22 cellular contexts compared by ENCODE assay signal in the genomic region with DNA sequence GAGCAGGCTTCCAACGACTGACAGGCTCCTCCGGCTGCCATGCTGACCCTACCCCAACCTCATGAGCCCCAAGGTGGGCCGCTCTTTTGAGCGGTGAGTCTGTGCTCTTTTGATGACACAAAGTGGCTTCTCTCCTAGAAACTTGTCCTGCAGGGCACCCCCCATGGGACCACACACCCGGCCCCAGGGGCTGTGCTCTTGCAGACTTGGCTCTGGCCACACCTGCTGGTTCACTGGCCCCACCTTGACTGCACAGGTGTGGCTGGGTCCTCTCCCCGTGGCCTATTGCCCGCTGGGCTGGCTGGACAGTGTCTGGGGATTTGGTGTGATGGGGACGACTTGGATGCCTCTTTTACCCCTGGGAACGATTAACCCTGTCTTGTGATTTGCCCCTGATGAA. TPM values are rescaled to one million over a fixed set of nuclear protein-coding genes. Genes with fewer than 3 reads are reported as not detected.
A peak's percentile ranks its signal among the peaks of the same experiment; 100 is the strongest.
DNase-seq lines count a peak whose midpoint lies in the region; ATAC-seq, FAIRE-seq and TF ChIP-seq lines count a peak whose summit lies in the region.
"Had no signal": no experiment of that assay in that cellular context is flagged by ENCODE, and none has a peak within 500 bp of the region (broad histone marks: within the 10 kb centered on the region; RNA-seq: fewer than 3 reads in every experiment).

No MANE protein-coding gene starts in this region.

- H3K9me3 Mint-ChIP-seq in nephron (no peaks in the 10 kb centered on the region), H9 (no peaks in the 10 kb centered on the region)
- H3K9me3 Mint-ChIP-seq: CD8-positive, alpha-beta memory T cell; HFFc6; IgD-negative memory B cell had no signal

- peaks cover 0 to 11% of the 10 kb centered on the region in 2 experiments; a peak in 1 of 4 replicates for H3K79me2 ChIP-seq in H1 (ENCODE audit: control insufficient read depth in 1 of 2, insufficient read depth in 2 of 2, low read length in 2 of 2)
- H3K79me2 ChIP-seq in H9 (ENCODE audit: insufficient read depth, low read length), result no peaks in the 10 kb centered on the region

- H3K36me3 Mint-ChIP-seq in nephron (ENCODE audit: low read depth) (no peaks in the 10 kb centered on the region), H9 (ENCODE audit: insufficient read depth in 1 of 3, low read depth in 3 of 3) (no peaks in the 10 kb centered on the region; a peak in 2 of 7 replicates)
- H3K36me3 Mint-ChIP-seq: CD4-positive, CD25-positive, alpha-beta regulatory T cell; CD8-positive, alpha-beta memory T cell had no signal

- no peak for TF ChIP-seq POLR2A in H1 (IDR thresholded peaks at IDR 0.05; ENCODE audit: control extremely low read depth in 1 of 2, low read depth in 2 of 2, low read length in 2 of 2)

- no peak overlapping the region for H3K4ac ChIP-seq in H1 (replicated peaks; ENCODE audit: insufficient read length, low read depth, low read length)
- no peak overlapping the region for H3K4ac ChIP-seq in H9 (ENCODE audit: low read depth, low read length)

- peaks cover 3 to 13% of the 10 kb centered on the region in 2 experiments for H4K20me1 ChIP-seq in H1 (replicated peaks in 1 of 2; ENCODE audit: control insufficient read depth in 1 of 2, insufficient read depth in 2 of 2, low read length in 2 of 2)
- no peaks in the 10 kb centered on the region for H4K20me1 ChIP-seq in H9 (ENCODE audit: control insufficient read depth, insufficient read depth, insufficient read length)

- DNase-seq in Right ventricle myocardium inferior (ENCODE audit: missing footprints), result peak; percentile 47
- no peak for DNase-seq in left ventricle myocardium inferior
- peak; percentile 21 for DNase-seq in 8988T
- DNase-seq in H1 (ENCODE audit: low read depth in 1 of 2, low spot score in 2 of 2), result no peak
- no peak for DNase-seq in H9
- DNase-seq in RCC 7860 (ENCODE audit: low spot score), result no peak
- no peak for DNase-seq in dermis blood vessel endothelial cell
- DNase-seq: BE2C; C1 segment of cervical spinal cord; CD4-positive, CD25-positive, alpha-beta regulatory T cell; CD8-positive, alpha-beta memory T cell; COR-L47; GM23248; HFFc6 had no signal

- H3K4me3 ChIP-seq in left ventricle myocardium inferior, result no peak overlapping the region
- H3K4me3 ChIP-seq in H1 (ENCODE audit: extremely low read depth in 1 of 4, insufficient read depth in 2 of 4, low read depth in 3 of 4, low read length in 4 of 4), result no peak overlapping the region
- H3K4me3 ChIP-seq: GM23248 had no signal

- H3K9me3 ChIP-seq in left ventricle myocardium inferior (replicated peaks) (no peaks in the 10 kb centered on the region), H1 (ENCODE audit: insufficient read depth in 2 of 2, low read depth in 1 of 2, low read length in 1 of 2) (no peaks in the 10 kb centered on the region), H9 (ENCODE audit: control insufficient read depth, low read depth, low read length) (no peaks in the 10 kb centered on the region)
- H3K9me3 ChIP-seq: BE2C had no signal

- no peak overlapping the region for H2BK20ac ChIP-seq in H1 (ENCODE audit: low read length)
- no peak overlapping the region for H2BK20ac ChIP-seq in H9 (ENCODE audit: low read depth, low read length, poor library complexity, severe bottlenecking)

- H3K23ac ChIP-seq in H1 (ENCODE audit: insufficient read length) (no peak overlapping the region), H9 (ENCODE audit: insufficient read length, low read depth, low read length) (no peak overlapping the region)

- peaks cover 14% of the 10 kb centered on the region; the same call in 1 of the 2 replicates for H3K23me2 ChIP-seq in H1 (ENCODE audit: low read depth, low read length)
- H3K23me2 ChIP-seq in H9 (ENCODE audit: insufficient read length, low read depth, low read length, poor library complexity, severe bottlenecking), result peaks cover 8% of the 10 kb centered on the region

- H3K14ac ChIP-seq in H1 (ENCODE audit: insufficient read length) (no peak overlapping the region), H9 (ENCODE audit: insufficient read depth, low read length) (no peak overlapping the region)

- FAIRE-seq in H1 (lab: Jason Lieb, UNC), result no peak
- no peak for FAIRE-seq in RCC 7860 (lab: Jason Lieb, UNC)
- FAIRE-seq: G401.6, GM12891, H54, HepG2 had no signal

- peak overlapping the region in 2 of 3 experiments; percentile 38 to 73 for H3K4me3 Mint-ChIP-seq in nephron
- no peak overlapping the region for H3K4me3 Mint-ChIP-seq in H9
- H3K4me3 Mint-ChIP-seq: CD4-positive, CD25-positive, alpha-beta regulatory T cell; CD8-positive, alpha-beta memory T cell; HFFc6; IgD-negative memory B cell had no signal

- H2BK15ac ChIP-seq in H1 (ENCODE audit: low read length), result 0 out of 2 replicates have a peak overlapping the region, but pooled peaks have one; percentile 31
- H2BK15ac ChIP-seq in H9 (ENCODE audit: low read depth, low read length), result no peak overlapping the region

- H2AFZ ChIP-seq in H1 (ENCODE audit: low read length), result no peak overlapping the region
- no peak overlapping the region for H2AFZ ChIP-seq in H9 (ENCODE audit: low read length)
- H2AFZ ChIP-seq: GM23248 had no signal

- H2BK12ac ChIP-seq in H1 (ENCODE audit: low read depth, low read length), result no peak overlapping the region
- H2BK12ac ChIP-seq in H9 (ENCODE audit: insufficient read length, low read depth, low read length), result no peak overlapping the region

- CTCF ChIA-PET in H1 (lab: Charles Lee; ENCODE audit: partially characterized antibody), result interaction anchor here (1.0 to 5.8 kb wide), 10 partner anchors 8 to 123 kb away, joined by 3 to 49 read pairs (median 10); no protein-coding TSS in a partner anchor

- no peak for TF ChIP-seq RAD21 in H1 (IDR thresholded peaks at IDR 0.05 in 1 of 2, conservative IDR thresholded peaks at IDR 0.05 in 1 of 2; ENCODE audit: low read depth in 2 of 2, low read length in 2 of 2)

- POLR2A ChIA-PET in H1 (lab: Charles Lee; ENCODE audit: partially characterized antibody), result interaction anchor here (1.0 to 2.8 kb wide), 2 partner anchors 12 to 20 kb away, joined by 3 to 12 read pairs; no protein-coding TSS in a partner anchor

- H3K27me3 Mint-ChIP-seq in nephron (ENCODE audit: low read depth), result peaks cover 57% of the 10 kb centered on the region
- peaks cover 9% of the 10 kb centered on the region for H3K27me3 Mint-ChIP-seq in H9 (ENCODE audit: low read depth)

- peak overlapping the region; percentile 21 for H2BK120ac ChIP-seq in H1 (replicated peaks; ENCODE audit: low read depth, low read length)
- no peak overlapping the region for H2BK120ac ChIP-seq in H9 (ENCODE audit: low read depth, low read length, poor library complexity, severe bottlenecking)

- H4K8ac ChIP-seq in H1 (ENCODE audit: extremely low read depth, insufficient read depth, low read length) (no peak overlapping the region; the same call in 1 of the 2 replicates), H9 (replicated peaks; ENCODE audit: insufficient read length, low read depth, low read length) (no peak overlapping the region)

- intact Hi-C loops in Right ventricle myocardium inferior (cut with DNase I), result loop anchor here (5.0 kb wide), 1 partner anchor 349 kb away; no protein-coding TSS in a partner anchor
- intact Hi-C loops in left ventricle myocardium inferior (cut with micrococcal nuclease), result loop anchor here (10.0 kb wide), 2 partner anchors 126 to 346 kb away; no protein-coding TSS in a partner anchor

- H2BK5ac ChIP-seq in H1 (ENCODE audit: low read depth, low read length), result no peak overlapping the region
- H2BK5ac ChIP-seq in H9 (ENCODE audit: insufficient read length, low read length), result no peak overlapping the region

- H3K27ac Mint-ChIP-seq in nephron (peak overlapping the region in 1 of 3 experiments; percentile 85), H9 (no peak overlapping the region; a peak in 1 of 7 replicates)
- H3K27ac Mint-ChIP-seq: CD4-positive, CD25-positive, alpha-beta regulatory T cell; CD8-positive, alpha-beta memory T cell; HFFc6; IgD-negative memory B cell had no signal

- H2AK5ac ChIP-seq in H1 (ENCODE audit: low read depth, low read length) (peak overlapping the region; percentile 46; the same call in 1 of the 2 replicates), H9 (ENCODE audit: insufficient read length, low read length) (no peak overlapping the region)

- H3K56ac ChIP-seq in H1 (replicated peaks; ENCODE audit: insufficient read length, low read depth, low read length), result no peak overlapping the region
- no peak overlapping the region for H3K56ac ChIP-seq in H9 (ENCODE audit: insufficient read length, low read depth, low read length)

- H3K18ac ChIP-seq in H1 (ENCODE audit: extremely low read depth, low read length) (no peak overlapping the region), H9 (ENCODE audit: insufficient read length, low read depth, low read length) (no peak overlapping the region)

- H3K36me3 ChIP-seq in left ventricle myocardium inferior (no peaks in the 10 kb centered on the region), H1 (ENCODE audit: control insufficient read depth in 2 of 4, insufficient read depth in 4 of 4, low read length in 3 of 4) (no peaks in the 10 kb centered on the region)
- H3K36me3 ChIP-seq: BE2C had no signal

- 86% methylated on average over 9 of the region's 9 CpGs; no CpG with 5 or more reads in 1 of the 2 experiments for WGBS in H1 (ENCODE audit: extremely low coverage in 1 of 2, insufficient coverage in 1 of 2, insufficient read length in 1 of 2, insufficient replicate concordance in 2 of 2, low coverage in 1 of 2, low lambda C conversion rate in 2 of 2, missing lambda C conversion rate in 1 of 2), 2 experiments
- WGBS in H9 (ENCODE audit: extremely low coverage, insufficient read length, low lambda C conversion rate), result no CpG with 5 or more reads among the region's 9 CpGs

- TF ChIP-seq CTCF in left ventricle myocardium inferior (IDR thresholded peaks at IDR 0.05; ENCODE audit: borderline replicate concordance) (no peak), H1 (IDR thresholded peaks at IDR 0.05; ENCODE audit: control extremely low read depth in 1 of 3, insufficient read depth in 1 of 3, low read depth in 1 of 3, low read length in 3 of 3) (no peak), nephron (IDR thresholded peaks at IDR 0.05; ENCODE audit: unreplicated experiment in 3 of 3) (no peak), H9 (conservative IDR thresholded peaks at IDR 0.05) (no peak)

- no peak overlapping the region for H4K5ac ChIP-seq in H1 (ENCODE audit: insufficient read length, low read depth, low read length)
- no peak overlapping the region for H4K5ac ChIP-seq in H9 (ENCODE audit: insufficient read length, low read depth, low read length)

- H3K9ac ChIP-seq in H1 (replicated peaks in 1 of 4; ENCODE audit: extremely low read depth in 1 of 4, low read depth in 3 of 4, low read length in 3 of 4), result no peak overlapping the region
- no peak overlapping the region for H3K9ac ChIP-seq in H9 (ENCODE audit: extremely low read depth, insufficient read length, low read length)
- H3K9ac ChIP-seq: GM23248 had no signal

- no peak overlapping the region for H3T11ph ChIP-seq in H9 (ENCODE audit: low read length)

- H4K91ac ChIP-seq in H1 (replicated peaks; ENCODE audit: insufficient read length, low read length), result peak overlapping the region; percentile 49
- no peak overlapping the region for H4K91ac ChIP-seq in H9 (ENCODE audit: insufficient read length, low read depth, low read length)

- H3K4me1 ChIP-seq in left ventricle myocardium inferior, result peaks cover 13% of the 10 kb centered on the region
- H3K4me1 ChIP-seq in H1 (replicated peaks in 1 of 4; ENCODE audit: control insufficient read depth in 3 of 4, insufficient read depth in 4 of 4, low read length in 3 of 4), result peaks cover 0 to 24% (median 20%) of the 10 kb centered on the region in 4 experiments; a peak in 6 of 7 replicates
- no peaks in the 10 kb centered on the region; the same call in 1 of the 2 replicates for H3K4me1 ChIP-seq in H9 (ENCODE audit: insufficient read depth, low read length)
- H3K4me1 ChIP-seq: BE2C had no signal

- ATAC-seq in Right ventricle myocardium inferior, result no peak
- ATAC-seq: HCT116, HepG2 had no signal

- H3K4me1 Mint-ChIP-seq in nephron (peaks cover 34% of the 10 kb centered on the region), H9 (peaks cover 43 to 50% of the 10 kb centered on the region in 2 experiments)
- H3K4me1 Mint-ChIP-seq: CD4-positive, CD25-positive, alpha-beta regulatory T cell; CD8-positive, alpha-beta memory T cell had no signal

- H3K27me3 ChIP-seq in left ventricle myocardium inferior (ENCODE audit: low read depth), result peaks cover 96% of the 10 kb centered on the region
- H3K27me3 ChIP-seq in H1 (replicated peaks in 1 of 4; ENCODE audit: control insufficient read depth in 3 of 4, extremely low read depth in 1 of 4, insufficient read depth in 3 of 4, low read length in 3 of 4), result 0 out of 7 replicates have a peak, but pooled peaks cover 0 to 3% (median under 1%) of the 10 kb centered on the region in 4 experiments
- H3K27me3 ChIP-seq in H9 (ENCODE audit: insufficient read depth, low read length), result no peaks in the 10 kb centered on the region

- H3K27ac ChIP-seq in left ventricle myocardium inferior (replicated peaks), result no peak overlapping the region
- no peak overlapping the region for H3K27ac ChIP-seq in H1 (ENCODE audit: low read depth, low read length)
- no peak overlapping the region for H3K27ac ChIP-seq in H9 (ENCODE audit: insufficient read length, low read depth, low read length)
- H3K27ac ChIP-seq: 22Rv1, GM23248 had no signal

- no peak for TF ChIP-seq EP300 in H1 (IDR thresholded peaks at IDR 0.05; ENCODE audit: borderline replicate concordance in 1 of 2, low read depth in 2 of 2, low read length in 2 of 2)

- H3K79me1 ChIP-seq in H1 (ENCODE audit: low read depth, low read length) (peaks cover 4% of the 10 kb centered on the region), H9 (ENCODE audit: insufficient read depth, low read depth, low read length, poor library complexity, severe bottlenecking) (no peaks in the 10 kb centered on the region)

- H3K4me2 ChIP-seq in H1 (ENCODE audit: insufficient read depth in 1 of 2, low read depth in 2 of 2, low read length in 2 of 2) (no peak overlapping the region), H9 (ENCODE audit: insufficient read depth, insufficient read length, low read length) (no peak overlapping the region)

RNA-seq across cellular contexts. Expression of gene CPZ, which starts 1.5 kb away (rescaled TPM):
- total RNA-seq in Right ventricle myocardium inferior, result 0.41 TPM
- 0.27 TPM for total RNA-seq in left ventricle myocardium inferior
- 28.8 and 31.5 TPM in 2 replicates for total RNA-seq in H1 (2021; fragmentation: NEBNext Ultra II Directional; extraction: Animal tissue kit (Norgen Biotek cat#: 25700))
- 40.7 and 67.4 TPM in 2 replicates for polyA plus RNA-seq in H1 (2011; rRNA removed)
- 38.3 TPM for polyA plus RNA-seq in H1 (2011; cell fraction: cytosol; rRNA removed)
- polyA plus RNA-seq in H1 (2011; cell fraction: nucleus; rRNA removed), result 98.5 TPM
- polyA plus RNA-seq in H1 (2012, experiment 1 of 2), result 29.4 to 44.2 TPM (median 42.1 TPM) in 4 replicates
- polyA plus RNA-seq in H1 (2012, experiment 2 of 2), result 35.2 TPM
- polyA plus RNA-seq in H1 (2013, experiment 1 of 2), result 26.2 TPM
- 24.4 TPM for polyA plus RNA-seq in H1 (2013, experiment 2 of 2)
- 12.0 and 13.2 TPM in 2 replicates for polyA minus RNA-seq in H1 (2011; rRNA and poly(A)+ RNA removed)
- polyA minus RNA-seq in H1 (2011; cell fraction: cytosol; rRNA and poly(A)+ RNA removed), result 20.3 TPM
- 32.0 TPM for polyA minus RNA-seq in H1 (2011; cell fraction: nucleus; rRNA and poly(A)+ RNA removed)
- total RNA-seq in H9 (2021), result 36.4 and 37.3 TPM in 2 replicates
- not detected in 2 replicates for total RNA-seq in dermis blood vessel endothelial cell
- total RNA-seq: CD4-positive, CD25-positive, alpha-beta regulatory T cell; CD8-positive, alpha-beta memory T cell had no signal
- polyA plus RNA-seq: CD4-positive, CD25-positive, alpha-beta regulatory T cell; CD8-positive, alpha-beta memory T cell; IgD-negative memory B cell had no signal

RNA-seq across cellular contexts. Expression of gene GPR78, which starts 10.9 kb away (rescaled TPM):
- not detected for total RNA-seq in Right ventricle myocardium inferior
- not detected for total RNA-seq in left ventricle myocardium inferior
- 3.0 and 3.3 TPM in 2 replicates for total RNA-seq in H1 (2021; fragmentation: NEBNext Ultra II Directional; extraction: Animal tissue kit (Norgen Biotek cat#: 25700))
- 1.0 and 2.2 TPM in 2 replicates for polyA plus RNA-seq in H1 (2011; rRNA removed)
- 1.6 TPM for polyA plus RNA-seq in H1 (2011; cell fraction: cytosol; rRNA removed)
- polyA plus RNA-seq in H1 (2011; cell fraction: nucleus; rRNA removed), result 10.5 TPM
- polyA plus RNA-seq in H1 (2012, experiment 1 of 2), result 1.7 to 2.0 TPM (median 1.9 TPM) in 4 replicates
- 0.84 TPM for polyA plus RNA-seq in H1 (2012, experiment 2 of 2)
- polyA plus RNA-seq in H1 (2013, experiment 1 of 2), result 0.75 TPM
- polyA plus RNA-seq in H1 (2013, experiment 2 of 2), result 0.68 TPM
- polyA minus RNA-seq in H1 (2011; rRNA and poly(A)+ RNA removed), result 1.8 and 3.0 TPM in 2 replicates
- 0.59 TPM for polyA minus RNA-seq in H1 (2011; cell fraction: cytosol; rRNA and poly(A)+ RNA removed)
- polyA minus RNA-seq in H1 (2011; cell fraction: nucleus; rRNA and poly(A)+ RNA removed), result 8.6 TPM
- total RNA-seq in H9 (2021), result 3.1 and 3.4 TPM in 2 replicates
- not detected in 2 replicates for total RNA-seq in dermis blood vessel endothelial cell
- total RNA-seq: CD4-positive, CD25-positive, alpha-beta regulatory T cell; CD8-positive, alpha-beta memory T cell; GM23248 had no signal
- polyA plus RNA-seq: CD4-positive, CD25-positive, alpha-beta regulatory T cell; CD8-positive, alpha-beta memory T cell; IgD-negative memory B cell had no signal

Comparison
In these comparisons a context has a peak if more than half of its experiments do, and no peak if none do; other contexts are left out.
1. DNase-seq: peak in Right ventricle myocardium inferior (single experiment) and 8988T (single experiment); none in left ventricle myocardium inferior (single experiment), H1 (0 of 2), H9 (single experiment), RCC 7860 (single experiment) and dermis blood vessel endothelial cell (single experiment).
2. H3K4me3 Mint-ChIP-seq: peak in nephron (2 of 3); none in H9 (0 of 2).
3. RNA of gene CPZ, which starts 1.5 kb away (total RNA-seq): 36.4 to 37.3 TPM in H9 and 28.8 to 31.5 TPM in H1; 0.41 TPM in Right ventricle myocardium inferior (single experiment), 0.27 TPM in left ventricle myocardium inferior (single experiment) and not detected in dermis blood vessel endothelial cell; every median in the first group is over 10 times any median in the second.